Comparison of ENCODE assay signal across 21 cellular contexts in the genomic region with DNA sequence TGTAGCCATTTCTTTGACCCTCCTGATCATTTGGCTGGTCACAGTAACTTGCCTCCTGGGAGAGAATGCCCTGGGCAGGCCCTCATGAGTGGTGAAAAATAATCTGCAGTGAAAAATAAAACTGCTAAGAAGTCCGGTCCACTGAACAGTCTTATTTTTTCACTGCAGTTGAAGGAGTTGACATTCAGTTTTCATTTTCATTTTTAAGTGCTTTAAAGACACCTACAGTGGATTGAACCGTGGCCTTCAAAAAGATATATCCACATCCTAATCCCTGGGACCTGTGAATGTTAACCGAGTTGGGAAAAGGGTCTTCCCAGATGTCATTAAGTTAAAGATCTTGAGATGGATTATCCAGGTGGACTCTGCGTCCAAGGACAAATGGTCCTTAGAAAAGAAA.
A peak's percentile ranks its signal among the peaks of the same experiment; 100 is the strongest.
DNase-seq lines count a peak whose midpoint lies in the region; ATAC-seq, FAIRE-seq and TF ChIP-seq lines count a peak whose summit lies in the region.
"Had no signal": no experiment of that assay in that cellular context is flagged by ENCODE, and none has a peak within 500 bp of the region (broad histone marks: within the 10 kb centered on the region; RNA-seq: fewer than 3 reads in every experiment).

No MANE protein-coding gene starts in this region.

- peak overlapping the region; percentile 65 for H3K27ac Mint-ChIP-seq in activated T-cell treated with anti-CD3 and anti-CD28 coated beads, Interleukin-2, amount 50 U/mL, for 72 hours
- peak overlapping the region; percentile 87 for H3K27ac Mint-ChIP-seq in activated CD8-positive, alpha-beta T cell treated with anti-CD3 and anti-CD28 coated beads, Interleukin-2, amount 10 ng/mL, durations not matched to agents 7 days and 5 days
- H3K27ac Mint-ChIP-seq in natural killer cell treated with Interleukin-12 subunit alpha and Interleukin-12 subunit beta and Interleukin-15 and Interleukin-18, amount 100 ng/mL, for 72 hours, result peak overlapping the region; percentile 37 to 73
- H3K27ac Mint-ChIP-seq: nephron had no signal

- H3K4me1 ChIP-seq in kidney (ENCODE audit: control insufficient read depth in 1 of 2, insufficient read depth in 1 of 2, low read depth in 1 of 2, low read length in 2 of 2) (peaks cover 0 to 2% of the 10 kb centered on the region in 2 donors), gastroesophageal sphincter (peaks cover 0 to 4% (median 0%) of the 10 kb centered on the region in 3 donors)
- H3K4me1 ChIP-seq: A549, parathyroid adenoma had no signal

- H3K27ac ChIP-seq in kidney (ENCODE audit: low read depth in 2 of 2, low read length in 2 of 2) (no peak overlapping the region), gastroesophageal sphincter (no peak overlapping the region)
- H3K27ac ChIP-seq: A549, C4-2B, parathyroid adenoma, WERI-Rb-1 had no signal

- peak overlapping the region; percentile 57 to 62 for H3K4me3 Mint-ChIP-seq in activated T-cell treated with anti-CD3 and anti-CD28 coated beads, Interleukin-2, amount 50 U/mL, for 72 hours
- H3K4me3 Mint-ChIP-seq in activated CD8-positive, alpha-beta T cell treated with anti-CD3 and anti-CD28 coated beads, Interleukin-2, amount 10 ng/mL, durations not matched to agents 7 days and 5 days, result peak overlapping the region; percentile 68
- H3K4me3 Mint-ChIP-seq in natural killer cell treated with Interleukin-12 subunit alpha and Interleukin-12 subunit beta and Interleukin-15 and Interleukin-18, amount 100 ng/mL, for 72 hours, result peak overlapping the region; percentile 57

- H3K36me3 Mint-ChIP-seq in activated T-cell treated with anti-CD3 and anti-CD28 coated beads, Interleukin-2, amount 50 U/mL, for 72 hours (ENCODE audit: insufficient read depth in 2 of 2), result peaks cover 3% of the 10 kb centered on the region in 2 donors
- no peaks in the 10 kb centered on the region for H3K36me3 Mint-ChIP-seq in activated CD8-positive, alpha-beta T cell treated with anti-CD3 and anti-CD28 coated beads, Interleukin-2, amount 10 ng/mL, durations not matched to agents 7 days and 5 days (ENCODE audit: low read depth)
- H3K36me3 Mint-ChIP-seq in natural killer cell treated with Interleukin-12 subunit alpha and Interleukin-12 subunit beta and Interleukin-15 and Interleukin-18, amount 100 ng/mL, for 72 hours, result no peaks in the 10 kb centered on the region

- no peak for TF ChIP-seq EP300 in gastroesophageal sphincter (IDR thresholded peaks at IDR 0.05)

- no peak for FAIRE-seq in kidney (lab: Jason Lieb, UNC)
- FAIRE-seq: A549, islet of Langerhans had no signal

- no peaks in the 10 kb centered on the region for H3K36me3 ChIP-seq in kidney (ENCODE audit: control insufficient read depth in 1 of 2, insufficient read depth in 2 of 2, low read length in 2 of 2)
- no peaks in the 10 kb centered on the region for H3K36me3 ChIP-seq in gastroesophageal sphincter
- H3K36me3 ChIP-seq: MG63, WERI-Rb-1 had no signal

- TF ChIP-seq POLR2A in gastroesophageal sphincter (IDR thresholded peaks at IDR 0.05), result no peak

- peaks cover 0 to 2% of the 10 kb centered on the region in 2 donors for H3K9me3 Mint-ChIP-seq in activated T-cell treated with anti-CD3 and anti-CD28 coated beads, Interleukin-2, amount 50 U/mL, for 72 hours
- no peaks in the 10 kb centered on the region for H3K9me3 Mint-ChIP-seq in activated CD8-positive, alpha-beta T cell treated with anti-CD3 and anti-CD28 coated beads, Interleukin-2, amount 10 ng/mL, durations not matched to agents 7 days and 5 days (ENCODE audit: insufficient read depth)
- no peaks in the 10 kb centered on the region for H3K9me3 Mint-ChIP-seq in natural killer cell treated with Interleukin-12 subunit alpha and Interleukin-12 subunit beta and Interleukin-15 and Interleukin-18, amount 100 ng/mL, for 72 hours
- H3K9me3 Mint-ChIP-seq: nephron had no signal

- POLR2A ChIA-PET in activated CD8-positive, alpha-beta T cell treated with anti-CD3 and anti-CD28 coated beads, Interleukin-2, amount 10 ng/mL, durations not matched to agents 7 days and 5 days (lab: Charles Lee), result no interaction called here

- 85 to 93% methylated on average over 3 to 4 of the region's 4 CpGs for WGBS in gastroesophageal sphincter (ENCODE audit: low coverage in 1 of 2), 2 donors

- peaks cover 16% of the 10 kb centered on the region for H3K4me1 Mint-ChIP-seq in activated T-cell treated with anti-CD3 and anti-CD28 coated beads, Interleukin-2, amount 50 U/mL, for 72 hours (ENCODE audit: low read depth)
- peaks cover 20% of the 10 kb centered on the region for H3K4me1 Mint-ChIP-seq in activated CD8-positive, alpha-beta T cell treated with anti-CD3 and anti-CD28 coated beads, Interleukin-2, amount 10 ng/mL, durations not matched to agents 7 days and 5 days (ENCODE audit: low read depth)
- peaks cover 7 to 11% of the 10 kb centered on the region in 2 donors for H3K4me1 Mint-ChIP-seq in natural killer cell treated with Interleukin-12 subunit alpha and Interleukin-12 subunit beta and Interleukin-15 and Interleukin-18, amount 100 ng/mL, for 72 hours (ENCODE audit: low read depth in 2 of 2)

- H3K27me3 ChIP-seq in gastroesophageal sphincter, result peaks cover 16% of the 10 kb centered on the region
- H3K27me3 ChIP-seq: MG63 had no signal

- in situ Hi-C loops in GM13977 (cut with MboI; ENCODE audit: low pct_unique_long_range_greater_than_20kb, low sequenced_read_pairs, unreplicated experiment), result no loop called here

- intact Hi-C loops in kidney (cut with DNase I), result no loop called here

- ATAC-seq in activated T-cell treated with anti-CD3 and anti-CD28 coated beads, Interleukin-2, amount 50 U/mL, for 72 hours (replicated peaks in 1 of 2), result no peak
- ATAC-seq in activated CD8-positive, alpha-beta T cell treated with anti-CD3 and anti-CD28 coated beads, Interleukin-2, amount 10 ng/mL, durations not matched to agents 7 days and 5 days, result peak; percentile 57
- no peak for ATAC-seq in natural killer cell treated with Interleukin-12 subunit alpha and Interleukin-12 subunit beta and Interleukin-15 and Interleukin-18, amount 100 ng/mL, for 72 hours
- no peak for ATAC-seq in gastroesophageal sphincter
- ATAC-seq: A549 had no signal

- no peaks in the 10 kb centered on the region for H3K27me3 Mint-ChIP-seq in activated T-cell treated with anti-CD3 and anti-CD28 coated beads, Interleukin-2, amount 50 U/mL, for 72 hours (ENCODE audit: low read depth)
- H3K27me3 Mint-ChIP-seq in activated CD8-positive, alpha-beta T cell treated with anti-CD3 and anti-CD28 coated beads, Interleukin-2, amount 10 ng/mL, durations not matched to agents 7 days and 5 days (ENCODE audit: low read depth), result peaks cover 7% of the 10 kb centered on the region
- peaks cover 0 to 6% of the 10 kb centered on the region in 2 donors for H3K27me3 Mint-ChIP-seq in natural killer cell treated with Interleukin-12 subunit alpha and Interleukin-12 subunit beta and Interleukin-15 and Interleukin-18, amount 100 ng/mL, for 72 hours

- H3K9me3 ChIP-seq in kidney (ENCODE audit: control insufficient read depth in 1 of 2, low read length in 2 of 2) (peaks cover 0 to 3% of the 10 kb centered on the region in 2 donors), gastroesophageal sphincter (peaks cover 0 to 4% (median 0%) of the 10 kb centered on the region in 3 donors)
- H3K9me3 ChIP-seq: A549, MG63 had no signal

- TF ChIP-seq CTCF in GM13977 (IDR thresholded peaks at IDR 0.05; ENCODE audit: extremely low read depth, insufficient read depth, missing control alignments) (no peak), kidney (IDR thresholded peaks at IDR 0.05; ENCODE audit: borderline replicate concordance, extremely low read depth, insufficient read depth) (no peak), gastroesophageal sphincter (IDR thresholded peaks at IDR 0.05) (no peak)

- H3K9ac ChIP-seq in kidney (ENCODE audit: low read length in 2 of 2), result no peak overlapping the region
- H3K9ac ChIP-seq: parathyroid adenoma had no signal

- DNase-seq in activated T-cell treated with anti-CD3 and anti-CD28 coated beads, Interleukin-2, amount 50 U/mL, for 72 hours, result no peak
- no peak for DNase-seq in activated T-cell treated with anti-CD3 and anti-CD28 coated beads for 4 hours
- DNase-seq in GM13977 (ENCODE audit: low spot score), result peak; percentile 28
- DNase-seq in activated CD8-positive, alpha-beta T cell treated with anti-CD3 and anti-CD28 coated beads, Interleukin-2, amount 10 ng/mL, durations not matched to agents 7 days and 5 days, result no peak
- DNase-seq in natural killer cell treated with Interleukin-12 subunit alpha and Interleukin-12 subunit beta and Interleukin-15 and Interleukin-18, amount 100 ng/mL, for 72 hours (ENCODE audit: low spot score), result no peak
- DNase-seq in kidney, result no peak
- no peak for DNase-seq in AG08396 (ENCODE audit: low spot score)
- DNase-seq: activated CD8-positive, alpha-beta memory T cell treated with anti-CD3 and anti-CD28 coated beads for 24 hours; activated effector memory CD4-positive, alpha-beta T cell treated with anti-CD3 and anti-CD28 coated beads, Interleukin-2, amount 50 U/mL, for 16 hours; DMS53; MG63; NCI-H1436 treated with DMSO at 0.1 percent for 48 hours; Right ventricle myocardium superior; stimulated activated CD4-positive, alpha-beta T cell treated with anti-CD3 and anti-CD28 coated beads, Interleukin-1b, Interleukin-23, amount 100 ng/mL, for 48 hours; WERI-Rb-1 had no signal

- CTCF ChIA-PET in activated CD8-positive, alpha-beta T cell treated with anti-CD3 and anti-CD28 coated beads, Interleukin-2, amount 10 ng/mL, durations not matched to agents 7 days and 5 days (lab: Charles Lee), result interaction anchor here (0.7 kb wide), 1 partner anchor 13 kb away, joined by 4 read pairs; no protein-coding TSS in a partner anchor

- H3K4me3 ChIP-seq in kidney (ENCODE audit: low read length in 2 of 2) (no peak overlapping the region), gastroesophageal sphincter (no peak overlapping the region)
- H3K4me3 ChIP-seq: A549, MG63 had no signal
